8 cellular contexts compared by ENCODE assay signal in genomic region chr6:33633462-33634158, GRCh38. TPM values are rescaled to one million over a fixed set of nuclear protein-coding genes. Genes with fewer than 3 reads are reported as not detected.
DNase-seq lines count a peak whose midpoint lies in the region; ATAC-seq, FAIRE-seq and TF ChIP-seq lines count a peak whose summit lies in the region.

No MANE protein-coding gene starts in this region.

- H3K9ac ChIP-seq in adipocyte (ENCODE audit: low read length) = peak overlapping the region; percentile 39

- no peaks in the 10 kb centered on the region for H3K36me3 ChIP-seq in adipocyte (ENCODE audit: control insufficient read depth, insufficient read depth, low read length, severe bottlenecking)
- H3K36me3 ChIP-seq in prostate gland = no peaks in the 10 kb centered on the region

- no peak for TF ChIP-seq EP300 in A549 (IDR thresholded peaks at IDR 0.05)

- intact Hi-C loops in left ventricle myocardium superior (cut with micrococcal nuclease) (loop anchor here (5.0 kb wide), 1 partner anchor 41 kb away; no protein-coding TSS in a partner anchor), prostate gland (cut with DNase I) (no loop called here)

- no peaks in the 10 kb centered on the region for H3K9me3 ChIP-seq in A549
- no peaks in the 10 kb centered on the region for H3K9me3 ChIP-seq in adipocyte (ENCODE audit: control insufficient read depth, low read length)
- no peaks in the 10 kb centered on the region for H3K9me3 ChIP-seq in prostate gland

- DNase-seq in A549 (ENCODE audit: low read depth in 1 of 2, low spot score in 1 of 2) (peak; percentile 33 to 35), adipocyte (ENCODE audit: low read depth) (peak; percentile 89), left ventricle myocardium superior (peak; percentile 85), prostate gland (ENCODE audit: low spot score) (peak; percentile 53), NCI-H526 treated with DMSO at 0.1 percent for 48 hours (lab: John Stamatoyannopoulos, UW) (no peak)

- TF ChIP-seq CTCF in A549 (IDR thresholded peaks at IDR 0.05) (no peak), prostate gland (IDR thresholded peaks at IDR 0.05) (peak in 1 of 4 experiments; percentile 14)

- FAIRE-seq in A549 (lab: Jason Lieb, UNC) = no peak

- TF ChIP-seq RAD21 in A549 (conservative IDR thresholded peaks at IDR 0.05 in 1 of 2, IDR thresholded peaks at IDR 0.05 in 1 of 2) = no peak

- WGBS in A549 (ENCODE audit: missing lambda C conversion rate) = 6% methylated on average over 21 of the region's 86 CpGs
- 1% methylated on average over 54 of the region's 86 CpGs for WGBS in prostate gland

- TF ChIP-seq POLR2A in A549 (IDR thresholded peaks at IDR 0.05; ENCODE audit: low read length) = no peak
- no peak for TF ChIP-seq POLR2A in prostate gland (IDR thresholded peaks at IDR 0.05)

- no peaks in the 10 kb centered on the region for H3K27me3 ChIP-seq in adipocyte (replicated peaks; ENCODE audit: control insufficient read depth, insufficient read depth, low read length)
- H3K27me3 ChIP-seq in prostate gland (replicated peaks; ENCODE audit: insufficient read depth) = no peaks in the 10 kb centered on the region

- POLR2A ChIA-PET in A549 (lab: Yijun Ruan, JAX) = no interaction called here

- H3K4me1 ChIP-seq in A549 = peaks cover 33% of the 10 kb centered on the region
- peaks cover 21% of the 10 kb centered on the region for H3K4me1 ChIP-seq in adipocyte (ENCODE audit: control insufficient read depth, insufficient read depth, low read length)
- no peaks in the 10 kb centered on the region for H3K4me1 ChIP-seq in prostate gland (replicated peaks)

- CTCF ChIA-PET in A549 (lab: Yijun Ruan, JAX) = interaction anchor here (1.3 to 3.3 kb wide), 6 partner anchors 11 to 67 kb away, joined by 3 to 13 read pairs (median 8); partner anchors contain the start of gene ITPR3

- H3K4me2 ChIP-seq in A549 = peak overlapping the region; percentile 87

- peak overlapping the region; percentile 54 to 92 for H3K27ac ChIP-seq in A549
- H3K27ac ChIP-seq in prostate gland = no peak overlapping the region

- H3K4me3 ChIP-seq in A549 (peak overlapping the region; percentile 46), adipocyte (ENCODE audit: low read length) (peak overlapping the region; percentile 78), prostate gland (peak overlapping the region; percentile 28 to 33)

- ATAC-seq in A549 (peak; percentile 83 to 88), GM18511 (IDR thresholded peaks at IDR 0.05; ENCODE audit: unreplicated experiment) (peak; percentile 60), HG03520 (IDR thresholded peaks at IDR 0.05; ENCODE audit: unreplicated experiment) (peak; percentile 52), SK-N-SH treated with all-trans-retinoic acid at 6 μM for 48 hours (peak; percentile 87), left ventricle myocardium superior (peak; percentile 87)

TF ChIP-seq in A549, 52 proteins besides CTCF, POLR2A, EP300 and RAD21:
- TF ChIP-seq REST (IDR thresholded peaks at IDR 0.05) = no peak
- TF ChIP-seq MAX (IDR thresholded peaks at IDR 0.05) = peak; percentile 35; the same call in 1 of the 2 replicates
- TF ChIP-seq MAFK (IDR thresholded peaks at IDR 0.05; ENCODE audit: partially characterized antibody) = no peak

TF ChIP-seq in SK-N-SH treated with all-trans-retinoic acid at 6 μM for 48 hours, 23 proteins besides CTCF, POLR2A, EP300 and RAD21:
- TF ChIP-seq TOX (CRISPR knock-in tag; IDR thresholded peaks at IDR 0.05; ENCODE audit: borderline replicate concordance) (no peak), ZNF565 (CRISPR knock-in tag; conservative IDR thresholded peaks at IDR 0.05; ENCODE audit: low read depth) (no peak), ZFP3 (CRISPR knock-in tag; IDR thresholded peaks at IDR 0.05) (no peak), ESRRG (CRISPR knock-in tag; IDR thresholded peaks at IDR 0.05) (no peak), PATZ1 (CRISPR knock-in tag; IDR thresholded peaks at IDR 0.05; ENCODE audit: borderline replicate concordance) (no peak), CREB5 (CRISPR knock-in tag; IDR thresholded peaks at IDR 0.05; ENCODE audit: low read depth) (no peak), ZFP30 (CRISPR knock-in tag; IDR thresholded peaks at IDR 0.05) (no peak), SNAI2 (CRISPR knock-in tag; IDR thresholded peaks at IDR 0.05) (no peak), PPARA (CRISPR knock-in tag; IDR thresholded peaks at IDR 0.05; ENCODE audit: borderline replicate concordance) (no peak), ARNTL (CRISPR knock-in tag; IDR thresholded peaks at IDR 0.05; ENCODE audit: borderline replicate concordance, low read depth) (no peak), ISL1 (CRISPR knock-in tag; IDR thresholded peaks at IDR 0.05) (no peak), POU6F1 (CRISPR knock-in tag; IDR thresholded peaks at IDR 0.05; ENCODE audit: borderline replicate concordance, low read depth) (no peak), TCF4 (CRISPR knock-in tag; IDR thresholded peaks at IDR 0.05; ENCODE audit: borderline replicate concordance) (no peak), OSR1 (CRISPR knock-in tag; IDR thresholded peaks at IDR 0.05) (no peak), RARB (CRISPR knock-in tag; IDR thresholded peaks at IDR 0.05) (no peak), ZC3H10 (CRISPR knock-in tag; IDR thresholded peaks at IDR 0.05) (no peak)

RNA-seq across cellular contexts. Expression of gene ITPR3, which starts 12.5 kb away (rescaled TPM):
- polyA plus RNA-seq in A549 (2011; rRNA removed) (17.6 and 19.1 TPM in 2 replicates), A549 (2017; fragmentation: RNase III; extraction: RNeasy Plus Mini Kit Qiagen cat#74134 plus additional on column Dnase treatment) (19.0 to 20.8 TPM (median 20.7 TPM) in 3 replicates)
- polyA plus RNA-seq in A549 (2012; cell fraction: cytosol; rRNA removed) = 25.0 and 29.1 TPM in 2 replicates
- 77.0 and 104 TPM in 2 replicates for polyA plus RNA-seq in A549 (2012; cell fraction: nucleus; rRNA removed)
- polyA minus RNA-seq in A549 (2011; rRNA and poly(A)+ RNA removed) = 29.3 and 39.6 TPM in 2 replicates
- total RNA-seq in left ventricle myocardium superior (6.1 TPM), prostate gland (10 to 100 TPM; 21.8 to 99.1 TPM)

RNA-seq across cellular contexts. Expression of gene BAK1, which starts 53.5 kb away (rescaled TPM):
- 11.9 and 12.6 TPM in 2 replicates for polyA plus RNA-seq in A549 (2011; rRNA removed)
- 11.5 and 16.6 TPM in 2 replicates for polyA plus RNA-seq in A549 (2012; cell fraction: cytosol; rRNA removed)
- 13.1 and 13.6 TPM in 2 replicates for polyA plus RNA-seq in A549 (2012; cell fraction: nucleus; rRNA removed)
- 16.9 to 19.0 TPM (median 18.8 TPM) in 3 replicates for polyA plus RNA-seq in A549 (2017; fragmentation: RNase III; extraction: RNeasy Plus Mini Kit Qiagen cat#74134 plus additional on column Dnase treatment)
- polyA minus RNA-seq in A549 (2011; rRNA and poly(A)+ RNA removed) = 17.3 and 20.9 TPM in 2 replicates
- total RNA-seq in left ventricle myocardium superior = 23.1 TPM
- total RNA-seq in prostate gland = 10 to 100 TPM in 1 of 2 donors, 1 to 10 TPM in 1; 6.2 to 13.6 TPM

Comparison
In these comparisons a context has a peak if more than half of its experiments do, and no peak if none do; other contexts are left out.
1. H3K27ac ChIP-seq: peak in A549 (2 of 2); none in prostate gland (0 of 2).
2. Peak in every context shown above with its lines, with median percentiles within 50 percentile points of each other: ATAC-seq and H3K4me3 ChIP-seq.